22 cellular contexts compared by ENCODE assay signal in genomic region chr2:30984141-30984540, GRCh38.
DNase-seq lines count a peak whose midpoint lies in the region; ATAC-seq, FAIRE-seq and TF ChIP-seq lines count a peak whose summit lies in the region.
"Had no signal": no experiment of that assay in that cellular context is flagged by ENCODE, and none has a peak within 500 bp of the region (broad histone marks: within the 10 kb centered on the region; RNA-seq: fewer than 3 reads in every experiment).

No MANE protein-coding gene starts in this region.

- peak; percentile 76 for FAIRE-seq in bronchial epithelial cell (lab: Jason Lieb, UNC)
- FAIRE-seq: A204.1, D721Med, G401.6, GM12891 had no signal

- no peak overlapping the region for H3K4ac ChIP-seq in trophoblast cell (ENCODE audit: low read depth, low read length)

- no peak overlapping the region for H2BK120ac ChIP-seq in trophoblast cell (ENCODE audit: insufficient read depth, low read length, poor library complexity)

- no peak overlapping the region for H3K27ac Mint-ChIP-seq in activated T-cell treated with anti-CD3 and anti-CD28 coated beads, Interleukin-2, amount 50 U/mL, for 24 hours
- H3K27ac Mint-ChIP-seq: CD4-positive, alpha-beta memory T cell had no signal

- no peak for TF ChIP-seq POLR2A in body of pancreas (IDR thresholded peaks at IDR 0.05)

- H4K12ac ChIP-seq in trophoblast cell (ENCODE audit: low read depth, low read length), result no peak overlapping the region

- no peaks in the 10 kb centered on the region for H3K9me3 Mint-ChIP-seq in activated T-cell treated with anti-CD3 and anti-CD28 coated beads, Interleukin-2, amount 50 U/mL, for 24 hours
- H3K9me3 Mint-ChIP-seq: CD4-positive, alpha-beta memory T cell; H9 had no signal

- no peaks in the 10 kb centered on the region for H3K4me1 ChIP-seq in body of pancreas
- peaks cover 49% of the 10 kb centered on the region for H3K4me1 ChIP-seq in left ventricle myocardium inferior
- peaks cover 3 to 12% of the 10 kb centered on the region in 2 experiments for H3K4me1 ChIP-seq in trophoblast cell (ENCODE audit: control insufficient read depth in 1 of 2, insufficient read depth in 2 of 2, low read length in 2 of 2)

- H3K9me3 ChIP-seq in body of pancreas (no peaks in the 10 kb centered on the region), left ventricle myocardium inferior (replicated peaks) (no peaks in the 10 kb centered on the region), trophoblast cell (ENCODE audit: insufficient read depth, low read depth, low read length) (no peaks in the 10 kb centered on the region)
- H3K9me3 ChIP-seq: BE2C had no signal

- H3K9ac ChIP-seq in trophoblast cell (ENCODE audit: low read length), result no peak overlapping the region

- H3K27me3 ChIP-seq in body of pancreas (no peaks in the 10 kb centered on the region), bronchial epithelial cell (ENCODE audit: control insufficient read depth, insufficient read depth, low read length) (no peaks in the 10 kb centered on the region), left ventricle myocardium inferior (ENCODE audit: low read depth) (no peaks in the 10 kb centered on the region), trophoblast cell (ENCODE audit: insufficient read depth, low read length) (no peaks in the 10 kb centered on the region)
- H3K27me3 ChIP-seq: BE2C had no signal

- H3K36me3 Mint-ChIP-seq in activated T-cell treated with anti-CD3 and anti-CD28 coated beads, Interleukin-2, amount 50 U/mL, for 24 hours (ENCODE audit: low read depth), result no peaks in the 10 kb centered on the region
- H3K36me3 Mint-ChIP-seq: CD4-positive, alpha-beta memory T cell had no signal

- H4K91ac ChIP-seq in trophoblast cell (ENCODE audit: low read depth, low read length), result no peak overlapping the region

- intact Hi-C loops in body of pancreas (cut with DNase I), result no loop called here
- intact Hi-C loops in left ventricle myocardium inferior (cut with micrococcal nuclease), result no loop called here

- WGBS in body of pancreas, 2 donors, result 38 to 59% methylated on average over 2 of the region's 2 CpGs
- WGBS in trophoblast cell (ENCODE audit: extremely low coverage, insufficient coverage, insufficient read length), result no CpG with 5 or more reads among the region's 2 CpGs

- H3K18ac ChIP-seq in trophoblast cell (ENCODE audit: low read length), result no peak overlapping the region

- H3K79me1 ChIP-seq in trophoblast cell (ENCODE audit: low read length), result no peaks in the 10 kb centered on the region

- TF ChIP-seq CTCF in body of pancreas (IDR thresholded peaks at IDR 0.05) (no peak), bronchial epithelial cell (IDR thresholded peaks at IDR 0.05; ENCODE audit: insufficient read depth, low read length, severe bottlenecking) (no peak), left ventricle myocardium inferior (IDR thresholded peaks at IDR 0.05; ENCODE audit: borderline replicate concordance) (no peak)

- no peak overlapping the region for H2AFZ ChIP-seq in trophoblast cell (ENCODE audit: insufficient read depth, low read length, poor library complexity)

- no peak overlapping the region for H3K4me3 ChIP-seq in body of pancreas
- H3K4me3 ChIP-seq in bronchial epithelial cell (ENCODE audit: low read depth, low read length), result no peak overlapping the region
- H3K4me3 ChIP-seq in left ventricle myocardium inferior, result no peak overlapping the region
- no peak overlapping the region for H3K4me3 ChIP-seq in trophoblast cell (ENCODE audit: low read depth, low read length)

- DNase-seq in body of pancreas (peak in 2 of 4 donors; percentile 10 to 28), bronchial epithelial cell (ENCODE audit: low read depth) (no peak), left ventricle myocardium inferior (peak; percentile 38), trophoblast cell (no peak), ureter (ENCODE audit: low spot score) (no peak), AML-193 (lab: John Stamatoyannopoulos, UW) (no peak)
- DNase-seq in activated T-cell treated with anti-CD3 and anti-CD28 coated beads, Interleukin-2, amount 50 U/mL, for 24 hours, result no peak
- DNase-seq: BE2C; CD4-positive, alpha-beta memory T cell; COR-L47; DMS153; DMS79 treated with DMSO at 0.1 percent for 48 hours; EL; GOT3; H9 had no signal

- no peak overlapping the region for H3K4me2 ChIP-seq in trophoblast cell (ENCODE audit: low read length)

- H3K36me3 ChIP-seq in body of pancreas (replicated peaks in 1 of 2; ENCODE audit: insufficient read depth in 1 of 2, low read depth in 2 of 2) (no peaks in the 10 kb centered on the region), bronchial epithelial cell (ENCODE audit: control insufficient read depth, insufficient read depth, low read length) (no peaks in the 10 kb centered on the region), left ventricle myocardium inferior (no peaks in the 10 kb centered on the region), trophoblast cell (ENCODE audit: control insufficient read depth in 1 of 2, insufficient read depth in 2 of 2, low read length in 2 of 2) (no peaks in the 10 kb centered on the region)
- H3K36me3 ChIP-seq: BE2C had no signal

- H2BK12ac ChIP-seq in trophoblast cell (ENCODE audit: low read length), result no peak overlapping the region

- no peaks in the 10 kb centered on the region for H3K4me1 Mint-ChIP-seq in activated T-cell treated with anti-CD3 and anti-CD28 coated beads, Interleukin-2, amount 50 U/mL, for 24 hours (ENCODE audit: low read depth)
- H3K4me1 Mint-ChIP-seq: CD4-positive, alpha-beta memory T cell had no signal

- H2BK5ac ChIP-seq in trophoblast cell (ENCODE audit: low read depth, low read length, poor library complexity), result no peak overlapping the region

- H3K4me3 Mint-ChIP-seq in activated T-cell treated with anti-CD3 and anti-CD28 coated beads, Interleukin-2, amount 50 U/mL, for 24 hours, result no peak overlapping the region
- H3K4me3 Mint-ChIP-seq: CD4-positive, alpha-beta memory T cell; H9 had no signal

- no peak overlapping the region for H2AK5ac ChIP-seq in trophoblast cell (ENCODE audit: low read length)

- H3K27me3 Mint-ChIP-seq in activated T-cell treated with anti-CD3 and anti-CD28 coated beads, Interleukin-2, amount 50 U/mL, for 24 hours, result no peaks in the 10 kb centered on the region

- H3K79me2 ChIP-seq in trophoblast cell (ENCODE audit: control insufficient read depth, insufficient read depth, low read length, poor library complexity), result no peaks in the 10 kb centered on the region

- H3K23ac ChIP-seq in trophoblast cell (ENCODE audit: low read length), result peak overlapping the region; percentile 5

- H3K27ac ChIP-seq in body of pancreas (no peak overlapping the region), left ventricle myocardium inferior (replicated peaks) (peak overlapping the region; percentile 69), trophoblast cell (ENCODE audit: low read depth, low read length) (no peak overlapping the region)
- H3K27ac ChIP-seq: C4-2B, HL-60 had no signal

- no peak overlapping the region for H3K14ac ChIP-seq in trophoblast cell (ENCODE audit: low read length)

- no peak overlapping the region for H4K8ac ChIP-seq in trophoblast cell (ENCODE audit: low read depth, low read length)

- ATAC-seq in body of pancreas (peak; percentile 24), GM19463 (IDR thresholded peaks at IDR 0.05; ENCODE audit: unreplicated experiment) (no peak)
